1 cellular context compared by ENCODE assay signal in genomic region chr6:137641474-137642077, GRCh38.
TF ChIP-seq lines count a peak whose summit lies in the region.

No MANE protein-coding gene starts in this region.

TF ChIP-seq in GM23338, 12 proteins besides CTCF, POLR2A, EP300 and RAD21 (continued from another document):
- TF ChIP-seq EZH2phosphoT487 (IDR thresholded peaks at IDR 0.05; ENCODE audit: unreplicated experiment), result no peak
- TF ChIP-seq, protein P1, sequence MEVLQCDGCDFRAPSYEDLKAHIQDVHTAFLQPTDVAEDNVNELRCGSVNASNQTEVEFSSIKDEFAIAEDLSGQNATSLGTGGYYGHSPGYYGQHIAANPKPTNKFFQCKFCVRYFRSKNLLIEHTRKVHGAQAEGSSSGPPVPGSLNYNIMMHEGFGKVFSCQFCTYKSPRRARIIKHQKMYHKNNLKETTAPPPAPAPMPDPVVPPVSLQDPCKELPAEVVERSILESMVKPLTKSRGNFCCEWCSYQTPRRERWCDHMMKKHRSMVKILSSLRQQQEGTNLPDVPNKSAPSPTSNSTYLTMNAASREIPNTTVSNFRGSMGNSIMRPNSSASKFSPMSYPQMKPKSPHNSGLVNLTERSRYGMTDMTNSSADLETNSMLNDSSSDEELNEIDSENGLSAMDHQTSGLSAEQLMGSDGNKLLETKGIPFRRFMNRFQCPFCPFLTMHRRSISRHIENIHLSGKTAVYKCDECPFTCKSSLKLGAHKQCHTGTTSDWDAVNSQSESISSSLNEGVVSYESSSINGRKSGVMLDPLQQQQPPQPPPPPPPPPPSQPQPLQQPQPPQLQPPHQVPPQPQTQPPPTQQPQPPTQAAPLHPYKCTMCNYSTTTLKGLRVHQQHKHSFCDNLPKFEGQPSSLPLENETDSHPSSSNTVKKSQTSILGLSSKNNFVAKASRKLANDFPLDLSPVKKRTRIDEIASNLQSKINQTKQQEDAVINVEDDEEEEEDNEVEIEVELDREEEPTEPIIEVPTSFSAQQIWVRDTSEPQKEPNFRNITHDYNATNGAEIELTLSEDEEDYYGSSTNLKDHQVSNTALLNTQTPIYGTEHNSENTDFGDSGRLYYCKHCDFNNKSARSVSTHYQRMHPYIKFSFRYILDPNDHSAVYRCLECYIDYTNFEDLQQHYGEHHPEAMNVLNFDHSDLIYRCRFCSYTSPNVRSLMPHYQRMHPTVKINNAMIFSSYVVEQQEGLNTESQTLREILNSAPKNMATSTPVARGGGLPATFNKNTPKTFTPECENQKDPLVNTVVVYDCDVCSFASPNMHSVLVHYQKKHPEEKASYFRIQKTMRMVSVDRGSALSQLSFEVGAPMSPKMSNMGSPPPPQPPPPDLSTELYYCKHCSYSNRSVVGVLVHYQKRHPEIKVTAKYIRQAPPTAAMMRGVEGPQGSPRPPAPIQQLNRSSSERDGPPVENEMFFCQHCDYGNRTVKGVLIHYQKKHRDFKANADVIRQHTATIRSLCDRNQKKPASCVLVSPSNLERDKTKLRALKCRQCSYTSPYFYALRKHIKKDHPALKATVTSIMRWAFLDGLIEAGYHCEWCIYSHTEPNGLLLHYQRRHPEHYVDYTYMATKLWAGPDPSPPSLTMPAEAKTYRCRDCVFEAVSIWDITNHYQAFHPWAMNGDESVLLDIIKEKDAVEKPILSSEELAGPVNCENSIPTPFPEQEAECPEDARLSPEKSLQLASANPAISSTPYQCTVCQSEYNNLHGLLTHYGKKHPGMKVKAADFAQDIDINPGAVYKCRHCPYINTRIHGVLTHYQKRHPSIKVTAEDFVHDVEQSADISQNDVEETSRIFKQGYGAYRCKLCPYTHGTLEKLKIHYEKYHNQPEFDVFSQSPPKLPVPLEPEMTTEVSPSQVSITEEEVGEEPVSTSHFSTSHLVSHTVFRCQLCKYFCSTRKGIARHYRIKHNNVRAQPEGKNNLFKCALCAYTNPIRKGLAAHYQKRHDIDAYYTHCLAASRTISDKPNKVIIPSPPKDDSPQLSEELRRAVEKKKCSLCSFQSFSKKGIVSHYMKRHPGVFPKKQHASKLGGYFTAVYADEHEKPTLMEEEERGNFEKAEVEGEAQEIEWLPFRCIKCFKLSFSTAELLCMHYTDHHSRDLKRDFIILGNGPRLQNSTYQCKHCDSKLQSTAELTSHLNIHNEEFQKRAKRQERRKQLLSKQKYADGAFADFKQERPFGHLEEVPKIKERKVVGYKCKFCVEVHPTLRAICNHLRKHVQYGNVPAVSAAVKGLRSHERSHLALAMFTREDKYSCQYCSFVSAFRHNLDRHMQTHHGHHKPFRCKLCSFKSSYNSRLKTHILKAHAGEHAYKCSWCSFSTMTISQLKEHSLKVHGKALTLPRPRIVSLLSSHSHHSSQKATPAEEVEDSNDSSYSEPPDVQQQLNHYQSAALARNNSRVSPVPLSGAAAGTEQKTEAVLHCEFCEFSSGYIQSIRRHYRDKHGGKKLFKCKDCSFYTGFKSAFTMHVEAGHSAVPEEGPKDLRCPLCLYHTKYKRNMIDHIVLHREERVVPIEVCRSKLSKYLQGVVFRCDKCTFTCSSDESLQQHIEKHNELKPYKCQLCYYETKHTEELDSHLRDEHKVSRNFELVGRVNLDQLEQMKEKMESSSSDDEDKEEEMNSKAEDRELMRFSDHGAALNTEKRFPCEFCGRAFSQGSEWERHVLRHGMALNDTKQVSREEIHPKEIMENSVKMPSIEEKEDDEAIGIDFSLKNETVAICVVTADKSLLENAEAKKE (CRISPR knock-in tag; IDR thresholded peaks at IDR 0.05), result no peak
